Comparison of ENCODE assay signal across 12 cellular contexts in genomic region chr7:136030867-136031318, GRCh38. TPM values are rescaled to one million over a fixed set of nuclear protein-coding genes. Genes with fewer than 3 reads are reported as not detected.
A peak's percentile ranks its signal among the peaks of the same experiment; 100 is the strongest.
DNase-seq lines count a peak whose midpoint lies in the region; ATAC-seq and TF ChIP-seq lines count a peak whose summit lies in the region.
"Had no signal": no experiment of that assay in that cellular context is flagged by ENCODE, and none has a peak within 500 bp of the region (broad histone marks: within the 10 kb centered on the region; RNA-seq: fewer than 3 reads in every experiment).

No MANE protein-coding gene starts in this region.

- no peaks in the 10 kb centered on the region for H3K27me3 ChIP-seq in A673 (replicated peaks; ENCODE audit: insufficient read depth, low read depth, low read length, poor library complexity)
- H3K27me3 ChIP-seq: esophagus muscularis mucosa had no signal

- H3K27me3 Mint-ChIP-seq in activated T-helper 17 cell treated with anti-CD3 and anti-CD28 coated beads, Interleukin-2, amount 50 U/mL, for 72 hours, result no peaks in the 10 kb centered on the region
- H3K27me3 Mint-ChIP-seq: T-cell had no signal

- H3K9me3 ChIP-seq in A673 (ENCODE audit: low read depth, low read length, poor library complexity, severe bottlenecking), result no peaks in the 10 kb centered on the region
- H3K9me3 ChIP-seq: esophagus muscularis mucosa had no signal

- H3K36me3 ChIP-seq in A673 (ENCODE audit: insufficient read depth, low read length, poor library complexity, severe bottlenecking), result no peaks in the 10 kb centered on the region
- H3K36me3 ChIP-seq: esophagus muscularis mucosa had no signal

- TF ChIP-seq CTCF in A673 (conservative IDR thresholded peaks at IDR 0.05; ENCODE audit: low read depth, low read length), result no peak

- H3K4me3 ChIP-seq in A673 (ENCODE audit: low read depth, low read length, poor library complexity, severe bottlenecking), result no peak overlapping the region
- H3K4me3 ChIP-seq: esophagus muscularis mucosa, lung had no signal

- H3K4me3 Mint-ChIP-seq in activated T-helper 17 cell treated with anti-CD3 and anti-CD28 coated beads, Interleukin-2, amount 50 U/mL, for 72 hours, result peak overlapping the region; percentile 59
- H3K4me3 Mint-ChIP-seq: T-cell had no signal

- CTCF ChIA-PET in A673 (lab: Charles Lee), result no interaction called here

- no TSS peak for BruUV-seq in A673 (replicated peaks; lab: Mats Ljungman, UMichigan)

- no peaks in the 10 kb centered on the region for H3K4me1 ChIP-seq in A673 (ENCODE audit: insufficient read depth, low read length, poor library complexity, severe bottlenecking)

- no peaks in the 10 kb centered on the region for H3K9me3 Mint-ChIP-seq in activated T-helper 17 cell treated with anti-CD3 and anti-CD28 coated beads, Interleukin-2, amount 50 U/mL, for 72 hours
- H3K9me3 Mint-ChIP-seq: T-cell had no signal

- DNase-seq in GDM1 (lab: John Stamatoyannopoulos, UW) (no peak), GM19238 (ENCODE audit: insufficient read length, low spot score) (no peak), A673 (ENCODE audit: low spot score) (no peak)
- DNase-seq: T-cell had no signal

- peaks cover 53% of the 10 kb centered on the region for H3K4me1 Mint-ChIP-seq in activated T-helper 17 cell treated with anti-CD3 and anti-CD28 coated beads, Interleukin-2, amount 50 U/mL, for 72 hours

- no peak overlapping the region for H3K27ac ChIP-seq in A673 (ENCODE audit: low read depth, low read length, poor library complexity, severe bottlenecking)
- H3K27ac ChIP-seq: esophagus muscularis mucosa, HL-60 had no signal

- peaks cover 24% of the 10 kb centered on the region for H3K36me3 Mint-ChIP-seq in activated T-helper 17 cell treated with anti-CD3 and anti-CD28 coated beads, Interleukin-2, amount 50 U/mL, for 72 hours (ENCODE audit: low read depth)

- POLR2A ChIA-PET in A673 (lab: Charles Lee; ENCODE audit: low non-redundant PET), result no interaction called here

- ATAC-seq in GM18511 (IDR thresholded peaks at IDR 0.05; ENCODE audit: unreplicated experiment), result peak; percentile 92
- ATAC-seq in GM19467 (IDR thresholded peaks at IDR 0.05; ENCODE audit: unreplicated experiment), result peak; percentile 75
- peak; percentile 84 for ATAC-seq in HG03060 (IDR thresholded peaks at IDR 0.05; ENCODE audit: low read depth, unreplicated experiment)
- ATAC-seq in activated T-helper 17 cell treated with anti-CD3 and anti-CD28 coated beads, Interleukin-2, amount 50 U/mL, for 72 hours (replicated peaks), result peak; percentile 85
- ATAC-seq in SK-N-SH treated with all-trans-retinoic acid at 6 μM for 48 hours, result no peak
- ATAC-seq: T-cell had no signal

- peak overlapping the region; percentile 82 for H3K27ac Mint-ChIP-seq in activated T-helper 17 cell treated with anti-CD3 and anti-CD28 coated beads, Interleukin-2, amount 50 U/mL, for 72 hours
- H3K27ac Mint-ChIP-seq: T-cell had no signal

- intact Hi-C loops in A673 (cut with micrococcal nuclease; ENCODE audit: unreplicated experiment), result no loop called here

TF ChIP-seq in SK-N-SH treated with all-trans-retinoic acid at 6 μM for 48 hours, 23 proteins besides CTCF, POLR2A, EP300 and RAD21:
- no peak for TF ChIP-seq TOX (CRISPR knock-in tag; IDR thresholded peaks at IDR 0.05; ENCODE audit: borderline replicate concordance)
- TF ChIP-seq ISL1 (CRISPR knock-in tag; IDR thresholded peaks at IDR 0.05), result no peak
- no peak for TF ChIP-seq POU6F1 (CRISPR knock-in tag; IDR thresholded peaks at IDR 0.05; ENCODE audit: borderline replicate concordance, low read depth)
- TF ChIP-seq CSRNP3 (CRISPR knock-in tag; IDR thresholded peaks at IDR 0.05), result no peak
- no peak for TF ChIP-seq RARB (CRISPR knock-in tag; IDR thresholded peaks at IDR 0.05)
- no peak for TF ChIP-seq ZFP3 (CRISPR knock-in tag; IDR thresholded peaks at IDR 0.05)
- no peak for TF ChIP-seq ZFP30 (CRISPR knock-in tag; IDR thresholded peaks at IDR 0.05)
- no peak for TF ChIP-seq ZNF565 (CRISPR knock-in tag; conservative IDR thresholded peaks at IDR 0.05; ENCODE audit: low read depth)
- no peak for TF ChIP-seq ZNF70 (CRISPR knock-in tag; IDR thresholded peaks at IDR 0.05)
- no peak for TF ChIP-seq TCF4 (CRISPR knock-in tag; IDR thresholded peaks at IDR 0.05; ENCODE audit: borderline replicate concordance)
- TF ChIP-seq ARNTL (CRISPR knock-in tag; IDR thresholded peaks at IDR 0.05; ENCODE audit: borderline replicate concordance, low read depth), result no peak
- no peak for TF ChIP-seq SNAI2 (CRISPR knock-in tag; IDR thresholded peaks at IDR 0.05)
- no peak for TF ChIP-seq PPARA (CRISPR knock-in tag; IDR thresholded peaks at IDR 0.05; ENCODE audit: borderline replicate concordance)
- TF ChIP-seq TSHZ2 (CRISPR knock-in tag; IDR thresholded peaks at IDR 0.05), result no peak
- TF ChIP-seq ZNF8 (CRISPR knock-in tag; IDR thresholded peaks at IDR 0.05), result no peak

RNA-seq across cellular contexts. Expression of gene MTPN, which starts 53.7 kb away (rescaled TPM):
- total RNA-seq in activated T-helper 17 cell treated with anti-CD3 and anti-CD28 coated beads, Interleukin-2, amount 50 U/mL, for 72 hours, result 100 to 1,000 TPM in 1 of 2 donors, 10 to 100 TPM in 1; 99.7 to 149 TPM
- total RNA-seq in A673 (2021), result 152 and 166 TPM in 2 replicates
